11 cellular contexts compared by ENCODE assay signal in genomic region chr6:107185570-107185969, GRCh38.
DNase-seq lines count a peak whose midpoint lies in the region; ATAC-seq, FAIRE-seq and TF ChIP-seq lines count a peak whose summit lies in the region.
"Had no signal": no experiment of that assay in that cellular context is flagged by ENCODE, and none has a peak within 500 bp of the region (broad histone marks: within the 10 kb centered on the region; RNA-seq: fewer than 3 reads in every experiment).

No MANE protein-coding gene starts in this region.

- ATAC-seq in stimulated activated naive CD8-positive, alpha-beta T cell treated with anti-CD3 and anti-CD28 coated beads, Interleukin-15, amount 100 ng/mL, for 72 hours: no peak
- ATAC-seq in GM18511 (IDR thresholded peaks at IDR 0.05; ENCODE audit: unreplicated experiment) (no peak), GM21526 (IDR thresholded peaks at IDR 0.05; ENCODE audit: low FRiP score, unreplicated experiment) (no peak)
- ATAC-seq: body of pancreas had no signal

- no peak overlapping the region for H3K4me3 Mint-ChIP-seq in CD14-positive monocyte
- H3K4me3 Mint-ChIP-seq in stimulated activated naive CD8-positive, alpha-beta T cell treated with anti-CD3 and anti-CD28 coated beads, Interleukin-15, amount 100 ng/mL, for 72 hours: no peak overlapping the region

- FAIRE-seq in HTR-8/SVneo (lab: Jason Lieb, UNC): no peak
- FAIRE-seq: G401.6 had no signal

- no peaks in the 10 kb centered on the region for H3K36me3 ChIP-seq in adipocyte (ENCODE audit: control insufficient read depth, insufficient read depth, low read length, severe bottlenecking)
- H3K36me3 ChIP-seq: uterus had no signal

- H3K27me3 ChIP-seq in AG04450 (ENCODE audit: control insufficient read depth, insufficient read depth, low read length): no peaks in the 10 kb centered on the region
- no peaks in the 10 kb centered on the region for H3K27me3 ChIP-seq in adipocyte (replicated peaks; ENCODE audit: control insufficient read depth, insufficient read depth, low read length)
- H3K27me3 ChIP-seq: body of pancreas, uterus had no signal

- H3K4me1 ChIP-seq in adipocyte (ENCODE audit: control insufficient read depth, insufficient read depth, low read length): no peaks in the 10 kb centered on the region
- H3K4me1 ChIP-seq: body of pancreas, uterus had no signal

- CTCF ChIA-PET in AG04450 (lab: Charles Lee): interaction anchor here (0.6 to 0.9 kb wide), 3 partner anchors 11 to 1478 kb away, joined by 3 to 5 read pairs (median 4); no protein-coding TSS in a partner anchor

- intact Hi-C loops in CD14-positive monocyte (cut with micrococcal nuclease): no loop called here

- TF ChIP-seq CTCF in AG04450 (IDR thresholded peaks at IDR 0.05; ENCODE audit: low read depth, low read length) (peak; percentile 28; the same call in 1 of the 2 replicates), CD14-positive monocyte (IDR thresholded peaks at IDR 0.05) (no peak)

- no peak overlapping the region for H3K27ac ChIP-seq in AG04450 (ENCODE audit: low read depth, low read length)
- H3K27ac ChIP-seq: body of pancreas, uterus had no signal

- DNase-seq in AG04450 (ENCODE audit: low read depth, low spot score) (no peak), HTR-8/SVneo (ENCODE audit: insufficient read length, low spot score) (peak; percentile 9), adipocyte (ENCODE audit: low read depth) (peak; percentile 9), kidney tubule cell (ENCODE audit: low spot score) (peak; percentile 5), CD14-positive monocyte (ENCODE audit: low spot score) (no peak)
- no peak for DNase-seq in stimulated activated naive CD8-positive, alpha-beta T cell treated with anti-CD3 and anti-CD28 coated beads, Interleukin-15, amount 100 ng/mL, for 72 hours
- DNase-seq: uterus had no signal

- no peaks in the 10 kb centered on the region for H3K9me3 ChIP-seq in AG04450 (ENCODE audit: control insufficient read depth, insufficient read depth, low read length)
- H3K9me3 ChIP-seq in adipocyte (ENCODE audit: control insufficient read depth, low read length): no peaks in the 10 kb centered on the region
- H3K9me3 ChIP-seq: body of pancreas, uterus had no signal

- peaks cover 0 to 2% (median 0%) of the 10 kb centered on the region in 7 donors for H3K9me3 Mint-ChIP-seq in CD14-positive monocyte
- H3K9me3 Mint-ChIP-seq in stimulated activated naive CD8-positive, alpha-beta T cell treated with anti-CD3 and anti-CD28 coated beads, Interleukin-15, amount 100 ng/mL, for 72 hours: no peaks in the 10 kb centered on the region

- peaks cover 15 to 20% of the 10 kb centered on the region in 2 donors for H3K36me3 Mint-ChIP-seq in CD14-positive monocyte

- no peaks in the 10 kb centered on the region for H3K4me1 Mint-ChIP-seq in CD14-positive monocyte
- no peaks in the 10 kb centered on the region for H3K4me1 Mint-ChIP-seq in stimulated activated naive CD8-positive, alpha-beta T cell treated with anti-CD3 and anti-CD28 coated beads, Interleukin-15, amount 100 ng/mL, for 72 hours

- peaks cover 0 to 1% (median 0%) of the 10 kb centered on the region in 3 donors for H3K27me3 Mint-ChIP-seq in CD14-positive monocyte (ENCODE audit: low read depth in 3 of 3)
- no peaks in the 10 kb centered on the region for H3K27me3 Mint-ChIP-seq in stimulated activated naive CD8-positive, alpha-beta T cell treated with anti-CD3 and anti-CD28 coated beads, Interleukin-15, amount 100 ng/mL, for 72 hours

- H3K27ac Mint-ChIP-seq in CD14-positive monocyte: no peak overlapping the region
- H3K27ac Mint-ChIP-seq in stimulated activated naive CD8-positive, alpha-beta T cell treated with anti-CD3 and anti-CD28 coated beads, Interleukin-15, amount 100 ng/mL, for 72 hours: no peak overlapping the region

- POLR2A ChIA-PET in AG04450 (lab: Yijun Ruan, JAX): no interaction called here

- H3K4me3 ChIP-seq in AG04450 (ENCODE audit: low read depth, low read length) (no peak overlapping the region), adipocyte (ENCODE audit: low read length) (no peak overlapping the region)
- H3K4me3 ChIP-seq: body of pancreas, uterus had no signal

- no peak overlapping the region for H3K9ac ChIP-seq in adipocyte (ENCODE audit: low read length)

Comparison
In these comparisons a context has a peak if more than half of its experiments do, and no peak if none do; other contexts are left out.
1. DNase-seq: peak in HTR-8/SVneo (single experiment), adipocyte (single experiment) and kidney tubule cell (single experiment); none in AG04450 (single experiment), CD14-positive monocyte (single experiment) and stimulated activated naive CD8-positive, alpha-beta T cell treated with anti-CD3 and anti-CD28 coated beads, Interleukin-15, amount 100 ng/mL, for 72 hours (0 of 2).